12 cellular contexts compared by ENCODE assay signal in the genomic region with DNA sequence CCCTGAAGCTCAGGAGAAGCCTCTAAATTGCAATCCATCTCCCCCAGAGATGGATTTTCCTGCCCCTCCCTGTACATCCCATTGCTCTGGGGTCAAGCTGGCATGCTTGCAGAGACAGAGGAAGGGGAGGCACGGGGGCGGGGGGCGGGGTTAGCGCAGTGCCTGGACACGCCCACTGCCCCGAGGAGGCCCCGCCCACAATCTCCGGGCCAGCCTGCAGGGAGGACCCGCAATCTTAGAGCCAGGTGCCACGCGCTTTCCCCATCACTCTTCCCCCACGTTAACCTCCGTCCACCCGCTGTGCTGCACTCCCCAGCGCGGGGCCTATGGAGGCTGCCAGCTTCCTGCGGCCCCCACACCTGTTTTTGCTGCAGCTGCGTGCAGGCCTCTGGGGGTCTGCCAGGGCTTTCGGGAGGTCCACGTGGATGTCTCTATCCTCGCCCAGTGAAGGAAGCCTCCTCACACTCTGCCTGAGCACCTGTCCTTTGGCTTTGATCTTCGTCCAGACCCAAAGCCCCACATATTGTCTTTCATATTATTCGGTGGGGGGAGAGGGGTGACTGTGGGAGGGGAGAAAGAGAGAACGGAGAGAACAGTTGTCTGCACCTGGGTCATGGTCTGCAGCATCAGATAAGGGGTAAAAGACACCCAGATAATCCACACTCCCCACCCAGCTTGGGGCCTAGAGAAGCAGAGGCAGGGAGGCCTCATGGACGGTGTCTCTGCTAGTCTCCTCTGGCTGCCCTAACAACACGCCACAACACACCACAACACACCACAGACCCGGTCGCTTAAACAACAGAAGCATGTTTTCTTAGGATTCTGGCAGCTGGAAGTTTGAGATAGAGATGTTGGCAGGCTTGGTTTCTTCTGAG.
DNase-seq lines count a peak whose midpoint lies in the region; ATAC-seq and TF ChIP-seq lines count a peak whose summit lies in the region.
"Had no signal": no experiment of that assay in that cellular context is flagged by ENCODE, and none has a peak within 500 bp of the region (broad histone marks: within the 10 kb centered on the region; RNA-seq: fewer than 3 reads in every experiment).

No MANE protein-coding gene starts in this region.

- H3K4me3 Mint-ChIP-seq in activated CD4-positive, alpha-beta T cell treated with anti-CD3 and anti-CD28 coated beads, Interleukin-2, amount 10 ng/mL, durations not matched to agents 24 days and 14 days, result no peak overlapping the region
- no peak overlapping the region for H3K4me3 Mint-ChIP-seq in activated T-helper 17 cell treated with anti-CD3 and anti-CD28 coated beads, Interleukin-2, amount 50 U/mL, for 72 hours
- H3K4me3 Mint-ChIP-seq: activated naive CD4-positive, alpha-beta T cell treated with anti-CD3 and anti-CD28 coated beads, Interleukin-2, amount 50 U/mL, for 24 hours; T-helper 1 cell treated with Interleukin-12 subunit alpha and Interleukin-12 subunit beta and Interleukin-4 antibody, amounts not matched to agents 30 μg/mL and 1 μg/mL, for 36 hours had no signal

- H3K4me1 ChIP-seq in sigmoid colon (peaks cover 0 to 37% (median 33%) of the 10 kb centered on the region in 4 donors), body of pancreas (peaks cover 8% of the 10 kb centered on the region)
- H3K4me1 ChIP-seq: pancreas had no signal

- H3K9me3 ChIP-seq in sigmoid colon (no peaks in the 10 kb centered on the region), body of pancreas (no peaks in the 10 kb centered on the region)
- H3K9me3 ChIP-seq: pancreas had no signal

- peaks cover 2% of the 10 kb centered on the region for H3K27me3 Mint-ChIP-seq in activated CD4-positive, alpha-beta T cell treated with anti-CD3 and anti-CD28 coated beads, Interleukin-2, amount 10 ng/mL, durations not matched to agents 24 days and 14 days
- peaks cover 16% of the 10 kb centered on the region for H3K27me3 Mint-ChIP-seq in activated T-helper 17 cell treated with anti-CD3 and anti-CD28 coated beads, Interleukin-2, amount 50 U/mL, for 72 hours
- H3K27me3 Mint-ChIP-seq: activated naive CD4-positive, alpha-beta T cell treated with anti-CD3 and anti-CD28 coated beads, Interleukin-2, amount 50 U/mL, for 24 hours had no signal

- no peak for ATAC-seq in activated T-helper 17 cell treated with anti-CD3 and anti-CD28 coated beads, Interleukin-2, amount 50 U/mL, for 72 hours (replicated peaks)
- no peak for ATAC-seq in body of pancreas

- intact Hi-C loops in activated CD4-positive, alpha-beta T cell treated with anti-CD3 and anti-CD28 coated beads, Interleukin-2, amount 10 ng/mL, durations not matched to agents 24 days and 14 days (cut with micrococcal nuclease), result no loop called here
- intact Hi-C loops in sigmoid colon (cut with DNase I), result no loop called here
- intact Hi-C loops in body of pancreas (cut with DNase I), result no loop called here

- no peaks in the 10 kb centered on the region for H3K9me3 Mint-ChIP-seq in activated CD4-positive, alpha-beta T cell treated with anti-CD3 and anti-CD28 coated beads, Interleukin-2, amount 10 ng/mL, durations not matched to agents 24 days and 14 days
- no peaks in the 10 kb centered on the region for H3K9me3 Mint-ChIP-seq in activated T-helper 17 cell treated with anti-CD3 and anti-CD28 coated beads, Interleukin-2, amount 50 U/mL, for 72 hours
- H3K9me3 Mint-ChIP-seq: activated naive CD4-positive, alpha-beta T cell treated with anti-CD3 and anti-CD28 coated beads, Interleukin-2, amount 50 U/mL, for 24 hours; T-helper 1 cell treated with Interleukin-12 subunit alpha and Interleukin-12 subunit beta and Interleukin-4 antibody, amounts not matched to agents 30 μg/mL and 1 μg/mL, for 36 hours had no signal

- H3K27ac Mint-ChIP-seq in activated CD4-positive, alpha-beta T cell treated with anti-CD3 and anti-CD28 coated beads, Interleukin-2, amount 10 ng/mL, durations not matched to agents 24 days and 14 days, result no peak overlapping the region
- H3K27ac Mint-ChIP-seq in activated T-helper 17 cell treated with anti-CD3 and anti-CD28 coated beads, Interleukin-2, amount 50 U/mL, for 72 hours, result no peak overlapping the region
- H3K27ac Mint-ChIP-seq: activated naive CD4-positive, alpha-beta T cell treated with anti-CD3 and anti-CD28 coated beads, Interleukin-2, amount 50 U/mL, for 24 hours; T-helper 1 cell treated with Interleukin-12 subunit alpha and Interleukin-12 subunit beta and Interleukin-4 antibody, amounts not matched to agents 30 μg/mL and 1 μg/mL, for 36 hours had no signal

- H3K36me3 Mint-ChIP-seq in activated CD4-positive, alpha-beta T cell treated with anti-CD3 and anti-CD28 coated beads, Interleukin-2, amount 10 ng/mL, durations not matched to agents 24 days and 14 days (ENCODE audit: low read depth), result no peaks in the 10 kb centered on the region
- no peaks in the 10 kb centered on the region for H3K36me3 Mint-ChIP-seq in activated T-helper 17 cell treated with anti-CD3 and anti-CD28 coated beads, Interleukin-2, amount 50 U/mL, for 72 hours (ENCODE audit: low read depth)
- H3K36me3 Mint-ChIP-seq: activated naive CD4-positive, alpha-beta T cell treated with anti-CD3 and anti-CD28 coated beads, Interleukin-2, amount 50 U/mL, for 24 hours had no signal

- H3K36me3 ChIP-seq in sigmoid colon (no peaks in the 10 kb centered on the region), body of pancreas (replicated peaks in 1 of 2; ENCODE audit: insufficient read depth in 1 of 2, low read depth in 2 of 2) (no peaks in the 10 kb centered on the region)
- H3K36me3 ChIP-seq: pancreas had no signal

- peaks cover 52% of the 10 kb centered on the region for H3K4me1 Mint-ChIP-seq in activated CD4-positive, alpha-beta T cell treated with anti-CD3 and anti-CD28 coated beads, Interleukin-2, amount 10 ng/mL, durations not matched to agents 24 days and 14 days
- peaks cover 26% of the 10 kb centered on the region for H3K4me1 Mint-ChIP-seq in activated T-helper 17 cell treated with anti-CD3 and anti-CD28 coated beads, Interleukin-2, amount 50 U/mL, for 72 hours

- H3K4me3 ChIP-seq in sigmoid colon (no peak overlapping the region), body of pancreas (no peak overlapping the region)

- WGBS in sigmoid colon, 2 donors, result 46 to 49% methylated on average over 28 of the region's 28 CpGs
- WGBS in body of pancreas, 2 donors, result 50 to 65% methylated on average over 11 to 28 of the region's 28 CpGs

- TF ChIP-seq EP300 in sigmoid colon (IDR thresholded peaks at IDR 0.05), result no peak

- H3K27me3 ChIP-seq in sigmoid colon (no peaks in the 10 kb centered on the region), body of pancreas (no peaks in the 10 kb centered on the region)
- H3K27me3 ChIP-seq: pancreas had no signal

- TF ChIP-seq POLR2A in sigmoid colon (IDR thresholded peaks at IDR 0.05), result no peak
- no peak for TF ChIP-seq POLR2A in body of pancreas (IDR thresholded peaks at IDR 0.05)

- peak; percentile 33 for DNase-seq in activated CD4-positive, alpha-beta T cell treated with anti-CD3 and anti-CD28 coated beads for 48 hours
- no peak for DNase-seq in activated CD4-positive, alpha-beta T cell treated with anti-CD3 and anti-CD28 coated beads, Interleukin-2, amount 10 ng/mL, durations not matched to agents 24 days and 14 days
- DNase-seq in NCI-H1417 (lab: John Stamatoyannopoulos, UW) (peak; percentile 54 to 94 (median 87)), ecto neural progenitor cell (ENCODE audit: low spot score) (peak; percentile 69), sigmoid colon (peak; percentile 53), body of pancreas (no peak), AG08396 (ENCODE audit: low spot score) (no peak)
- DNase-seq: AML-193 had no signal

- TF ChIP-seq CTCF in sigmoid colon (IDR thresholded peaks at IDR 0.05) (no peak), body of pancreas (IDR thresholded peaks at IDR 0.05) (no peak)

- H3K27ac ChIP-seq in sigmoid colon, result no peak overlapping the region
- H3K27ac ChIP-seq in body of pancreas, result no peak overlapping the region
- H3K27ac ChIP-seq: pancreas had no signal

Comparison
In these comparisons a context has a peak if more than half of its experiments do, and no peak if none do; other contexts are left out.
1. DNase-seq: peak in activated CD4-positive, alpha-beta T cell treated with anti-CD3 and anti-CD28 coated beads for 48 hours (single experiment), NCI-H1417 (3 of 3), ecto neural progenitor cell (single experiment) and sigmoid colon (single experiment); none in activated CD4-positive, alpha-beta T cell treated with anti-CD3 and anti-CD28 coated beads, Interleukin-2, amount 10 ng/mL, durations not matched to agents 24 days and 14 days (single experiment), body of pancreas (0 of 4) and AG08396 (single experiment).